ENCODE assay signal across 8 cellular contexts in genomic region chr17:29292992-29293889, GRCh38. TPM values are rescaled to one million over a fixed set of nuclear protein-coding genes. Genes with fewer than 3 reads are reported as not detected.
DNase-seq lines count a peak whose midpoint lies in the region; ATAC-seq, FAIRE-seq and TF ChIP-seq lines count a peak whose summit lies in the region.

No MANE protein-coding gene starts in this region.

- intact Hi-C loops in A673 (cut with micrococcal nuclease; ENCODE audit: unreplicated experiment) (loop anchor here (5.0 kb wide), 1 partner anchor 146 kb away; no protein-coding TSS in a partner anchor), right cardiac atrium (cut with DNase I) (loop anchor here in 1 of 4 donors (5.0 to 10.0 kb wide), 2 partner anchors 151 to 338 kb away; partner anchors contain the start of gene PHF12), psoas muscle (cut with DNase I) (loop anchor here in 1 of 2 donors (2.0 kb wide), 1 partner anchor 144 kb away; no protein-coding TSS in a partner anchor), uterus (cut with DNase I; ENCODE audit: low total_unique reads) (loop anchor here (10.0 kb wide), 1 partner anchor 148 kb away; no protein-coding TSS in a partner anchor)

- 0 out of 2 replicates have a peak overlapping the region, but pooled peaks have one; percentile 13 for H2AFZ ChIP-seq in KMS-11 (ENCODE audit: low read depth)

- H3K27me3 ChIP-seq in A673 (replicated peaks; ENCODE audit: insufficient read depth, low read depth, low read length, poor library complexity) (no peaks in the 10 kb centered on the region), KMS-11 (ENCODE audit: insufficient read depth, low read depth) (no peaks in the 10 kb centered on the region), right cardiac atrium (ENCODE audit: control insufficient read depth, insufficient read depth) (no peaks in the 10 kb centered on the region), psoas muscle (ENCODE audit: insufficient read depth in 3 of 3, low read length in 2 of 3) (no peaks in the 10 kb centered on the region), uterus (no peaks in the 10 kb centered on the region)

- H3K9me3 ChIP-seq in A673 (ENCODE audit: low read depth, low read length, poor library complexity, severe bottlenecking) (no peaks in the 10 kb centered on the region), right cardiac atrium (ENCODE audit: control insufficient read depth, low read length) (no peaks in the 10 kb centered on the region), psoas muscle (no peaks in the 10 kb centered on the region), uterus (no peaks in the 10 kb centered on the region)

- POLR2A ChIA-PET in A673 (lab: Charles Lee; ENCODE audit: low non-redundant PET) = interaction anchor here (0.6 kb wide), 4 partner anchors 71 to 815 kb away, joined by 3 to 4 read pairs (median 3); no protein-coding TSS in a partner anchor
- POLR2A ChIA-PET in T-cell (lab: Charles Lee) = interaction anchor here in 1 of 2 donors (0.6 to 1.4 kb wide), 5 partner anchors 11 to 145 kb away, joined by 3 to 17 read pairs (median 4); partner anchors contain the start of gene MYO18A

- H3K36me3 ChIP-seq in A673 (ENCODE audit: insufficient read depth, low read length, poor library complexity, severe bottlenecking) (peaks cover 24% of the 10 kb centered on the region), KMS-11 (ENCODE audit: insufficient read depth) (peaks cover 15% of the 10 kb centered on the region; the same call in 1 of the 2 replicates), psoas muscle (ENCODE audit: insufficient read depth in 1 of 2, low read depth in 1 of 2) (peaks cover 0 to 8% of the 10 kb centered on the region in 2 donors), uterus (no peaks in the 10 kb centered on the region)

- H3K79me2 ChIP-seq in KMS-11 (ENCODE audit: insufficient read depth, low read depth) = peaks cover 49% of the 10 kb centered on the region

- peak overlapping the region; percentile 97 for H3K4me3 ChIP-seq in A673 (ENCODE audit: low read depth, low read length, poor library complexity, severe bottlenecking)
- H3K4me3 ChIP-seq in KMS-11 (IDR thresholded peaks at IDR 0.05; ENCODE audit: insufficient read depth, low read depth, low read length) = no peak overlapping the region
- H3K4me3 ChIP-seq in right cardiac atrium (ENCODE audit: low read length) = peak overlapping the region; percentile 91
- peak overlapping the region; percentile 98 for H3K4me3 ChIP-seq in psoas muscle
- H3K4me3 ChIP-seq in uterus = peak overlapping the region; percentile 65 to 81

- H3K4me3 Mint-ChIP-seq in T-cell = peak overlapping the region; percentile 99 to 100 (median 100)

- TF ChIP-seq CTCF in A673 (conservative IDR thresholded peaks at IDR 0.05; ENCODE audit: low read depth, low read length) (no peak), KMS-11 (conservative IDR thresholded peaks at IDR 0.05; ENCODE audit: low read depth, low read length) (no peak), psoas muscle (IDR thresholded peaks at IDR 0.05) (no peak), uterus (IDR thresholded peaks at IDR 0.05) (no peak)

- under 1% methylated on average over 54 of the region's 54 CpGs for WGBS in right cardiac atrium
- 0 to 1% (median 0%) methylated on average over 39 to 54 of the region's 54 CpGs for WGBS in psoas muscle, 3 donors

- ATAC-seq in T-cell (replicated peaks in 1 of 4) (peak; percentile 26 to 37 (median 34)), right cardiac atrium (peak; percentile 45 to 54), psoas muscle (peak; percentile 27 to 55 (median 38))

- H3K4me1 ChIP-seq in A673 (ENCODE audit: insufficient read depth, low read length, poor library complexity, severe bottlenecking) (peaks cover 28% of the 10 kb centered on the region), KMS-11 (ENCODE audit: low read depth, poor library complexity, severe bottlenecking) (peaks cover 42% of the 10 kb centered on the region), right cardiac atrium (ENCODE audit: control insufficient read depth, insufficient read depth, low read length) (peaks cover 2% of the 10 kb centered on the region), psoas muscle (peaks cover 36% of the 10 kb centered on the region), uterus (peaks cover 9 to 11% of the 10 kb centered on the region in 2 donors)

- peak; percentile 74 for DNase-seq in A673 (ENCODE audit: low spot score)
- DNase-seq in GM18507 (ENCODE audit: extremely low spot score, insufficient read length, low read depth) = peak; percentile 14
- peak in 32 of 34 experiments; percentile 8 to 67 (median 50) for DNase-seq in T-cell
- peak in 47 of 56 donors; percentile 8 to 74 (median 49) for DNase-seq in amygdala (lab: John Stamatoyannopoulos, UW)
- peak; percentile 76 to 88 (median 88) for DNase-seq in right cardiac atrium
- peak; percentile 75 to 80 for DNase-seq in psoas muscle
- DNase-seq in uterus = peak; percentile 46 to 58

- peaks cover 34% of the 10 kb centered on the region for H4K20me1 ChIP-seq in KMS-11 (ENCODE audit: insufficient read depth)

- no peak for TF ChIP-seq POLR2A in uterus (IDR thresholded peaks at IDR 0.05)

- peak overlapping the region; percentile 34; the same call in 1 of the 2 replicates for H3K4me2 ChIP-seq in KMS-11

- peak overlapping the region; percentile 84 for H3K9ac ChIP-seq in KMS-11

- H3K27ac Mint-ChIP-seq in T-cell = peak overlapping the region; percentile 100

- CTCF ChIA-PET in A673 (lab: Charles Lee) = interaction anchor here (0.6 to 1.4 kb wide), 5 partner anchors 144 to 392 kb away, joined by 3 to 21 read pairs (median 5); no protein-coding TSS in a partner anchor
- CTCF ChIA-PET in T-cell (lab: Charles Lee) = interaction anchor here (0.6 to 1.3 kb wide), 9 partner anchors 10 to 437 kb away, joined by 3 to 10 read pairs (median 5); no protein-coding TSS in a partner anchor

- no peak for FAIRE-seq in GM18507 (lab: Jason Lieb, UNC)

- no peaks in the 10 kb centered on the region for H3K9me3 Mint-ChIP-seq in T-cell

- H3K36me3 Mint-ChIP-seq in T-cell = peaks cover 8% of the 10 kb centered on the region

- peaks cover 48 to 59% (median 49%) of the 10 kb centered on the region in 3 donors for H3K4me1 Mint-ChIP-seq in T-cell

- no peaks in the 10 kb centered on the region for H3K27me3 Mint-ChIP-seq in T-cell

- BruUV-seq in A673 (replicated peaks; lab: Mats Ljungman, UMichigan) = TSS peak; percentile 42

- peak overlapping the region; percentile 89 for H3K27ac ChIP-seq in A673 (ENCODE audit: low read depth, low read length, poor library complexity, severe bottlenecking)
- H3K27ac ChIP-seq in KMS-11 = peak overlapping the region; percentile 90
- peak overlapping the region; percentile 95 for H3K27ac ChIP-seq in right cardiac atrium (ENCODE audit: low read length)
- peak overlapping the region; percentile 99 for H3K27ac ChIP-seq in psoas muscle
- H3K27ac ChIP-seq in uterus = peak overlapping the region; percentile 92 to 96

RNA-seq across cellular contexts. Expression of gene NUFIP2, which starts 0.7 kb away (rescaled TPM):
- total RNA-seq in A673 (2021) (80.4 and 93.4 TPM in 2 replicates), T-cell (10 to 100 TPM; 60.7 to 76.2 (median 66.4) TPM), right cardiac atrium (10 to 100 TPM; 30.9 to 44.7 (median 41.4) TPM), psoas muscle (10 to 100 TPM; 31.1 to 50.0 (median 45.4) TPM), uterus (10 to 100 TPM; 15.6 to 62.4 (median 38.7) TPM)
- polyA plus RNA-seq in right cardiac atrium (9.7 TPM), psoas muscle (10 to 100 TPM in 2 of 3 donors, 1 to 10 TPM in 1; 7.3 to 16.5 (median 15.7) TPM)

RNA-seq across cellular contexts. Expression of gene CRYBA1, which starts 46.6 kb away (rescaled TPM):
- total RNA-seq in A673 (2021) (not detected in 2 replicates), T-cell (not detected), right cardiac atrium (not detected), psoas muscle (not detected), uterus (not detected)
- polyA plus RNA-seq in right cardiac atrium (not detected), psoas muscle (not detected)

Comparison
In these comparisons a context has a peak if more than half of its experiments do, and no peak if none do; other contexts are left out.
1. DNase-seq: peak in every context shown above with its lines; median percentile 88 in right cardiac atrium; 78 in psoas muscle; 74 in A673; 52 in uterus; 50 in T-cell; 49 in amygdala; 14 in GM18507.